Comparison of ENCODE assay signal across 8 cellular contexts in the genomic region with DNA sequence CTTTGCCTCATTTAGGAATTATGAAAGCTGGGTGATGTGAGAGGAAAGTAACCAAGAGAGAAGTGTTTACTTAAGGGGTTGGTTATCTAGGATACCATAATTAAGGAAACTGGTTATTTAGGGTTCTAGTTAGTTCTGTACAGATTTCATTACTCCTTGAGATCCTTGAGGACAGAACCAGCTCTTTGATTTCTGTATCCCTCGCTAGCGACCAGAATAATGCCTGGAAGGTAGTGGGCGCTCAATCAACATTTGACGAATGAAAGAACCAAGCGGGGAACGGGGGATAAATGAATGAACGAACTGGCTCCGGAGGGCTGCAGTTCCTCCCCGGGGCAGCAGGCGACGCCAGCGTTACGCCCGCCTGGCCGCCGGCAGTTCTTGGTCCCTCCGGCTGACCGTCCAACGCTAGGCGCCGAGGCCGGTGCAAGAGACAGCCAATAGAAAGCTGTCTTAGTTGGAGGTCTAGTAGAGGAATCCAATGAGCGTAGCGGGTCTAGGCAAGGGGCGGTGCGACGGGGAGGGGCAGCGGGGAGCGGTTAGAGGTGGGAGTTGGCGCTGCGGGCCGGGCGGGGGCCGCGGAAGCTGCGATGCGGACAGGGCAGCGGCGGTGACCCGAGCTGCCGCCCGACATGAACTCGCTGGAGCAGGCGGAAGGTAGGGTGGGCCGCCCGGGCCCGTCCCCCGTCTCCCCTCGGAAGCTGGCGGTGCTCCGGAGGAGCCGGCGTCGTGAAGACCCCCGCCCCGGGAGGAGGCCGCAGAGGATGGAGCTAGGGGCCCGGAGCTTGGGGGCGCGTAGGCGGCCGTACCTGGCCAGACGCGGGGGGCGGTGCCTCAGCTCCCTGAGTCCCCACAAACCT. TPM values are rescaled to one million over a fixed set of nuclear protein-coding genes. Genes with fewer than 3 reads are reported as not detected.
DNase-seq lines count a peak whose midpoint lies in the region; ATAC-seq lines count a peak whose summit lies in the region.

A gene with protein sequence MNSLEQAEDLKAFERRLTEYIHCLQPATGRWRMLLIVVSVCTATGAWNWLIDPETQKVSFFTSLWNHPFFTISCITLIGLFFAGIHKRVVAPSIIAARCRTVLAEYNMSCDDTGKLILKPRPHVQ (plus strand): TSS at position 542 of the 860 bp plus-strand sequence. CDS start 91 bp downstream, at position 633.

- CTCF ChIA-PET in activated CD4-positive, alpha-beta T cell treated with anti-CD3 and anti-CD28 coated beads, Interleukin-2, amount 10 ng/mL, durations not matched to agents 7 days and 5 days (lab: Charles Lee): interaction anchor here (0.5 to 2.4 kb wide), 73 partner anchors 8 to 786 kb away, joined by 3 to 25 read pairs (median 4); a partner anchor contains a TSS

- no peaks in the 10 kb centered on the region for H3K9me3 Mint-ChIP-seq in activated CD4-positive, alpha-beta T cell treated with anti-CD3 and anti-CD28 coated beads, Interleukin-2, amount 10 ng/mL, durations not matched to agents 7 days and 5 days

- ATAC-seq in GM19351 (IDR thresholded peaks at IDR 0.05; ENCODE audit: unreplicated experiment): peak; percentile 98
- ATAC-seq in HG03521 (IDR thresholded peaks at IDR 0.05; ENCODE audit: unreplicated experiment): peak; percentile 99
- peak; percentile 98 for ATAC-seq in left lobe of liver

- POLR2A ChIA-PET in activated CD4-positive, alpha-beta T cell treated with anti-CD3 and anti-CD28 coated beads, Interleukin-2, amount 10 ng/mL, durations not matched to agents 7 days and 5 days (lab: Charles Lee): interaction anchor here (0.9 to 1.2 kb wide), 2 partner anchors 131 to 186 kb away, joined by 4 read pairs; no protein-coding TSS in a partner anchor

- peak; percentile 98 for DNase-seq in CD1c-positive myeloid dendritic cell (ENCODE audit: extremely low spot score)
- peak; percentile 95 for DNase-seq in NCI-H69 (lab: John Stamatoyannopoulos, UW)
- DNase-seq in activated CD4-positive, alpha-beta T cell treated with anti-CD3 and anti-CD28 coated beads, Interleukin-2, amount 10 ng/mL, durations not matched to agents 7 days and 5 days: peak; percentile 93
- DNase-seq in dedifferentiated amniotic fluid mesenchymal stem cell (ENCODE audit: extremely low spot score): peak; percentile 97
- peak; percentile 96 for DNase-seq in left lobe of liver (ENCODE audit: low spot score)
- peak; percentile 86 for DNase-seq in stimulated activated CD4-positive, alpha-beta T cell treated with anti-CD3 and anti-CD28 coated beads, Interleukin-2, amount 100 ng/mL, for 4 hours (ENCODE audit: low read depth)

- peak within 1 kb of the TSS; percentile 94 for H3K4me3 Mint-ChIP-seq in activated CD4-positive, alpha-beta T cell treated with anti-CD3 and anti-CD28 coated beads, Interleukin-2, amount 10 ng/mL, durations not matched to agents 7 days and 5 days

- peak within 1 kb of the TSS; percentile 95 for H3K27ac Mint-ChIP-seq in activated CD4-positive, alpha-beta T cell treated with anti-CD3 and anti-CD28 coated beads, Interleukin-2, amount 10 ng/mL, durations not matched to agents 7 days and 5 days

- peaks cover 23% of the 10 kb centered on the region for H3K4me1 Mint-ChIP-seq in activated CD4-positive, alpha-beta T cell treated with anti-CD3 and anti-CD28 coated beads, Interleukin-2, amount 10 ng/mL, durations not matched to agents 7 days and 5 days

- H3K27me3 Mint-ChIP-seq in activated CD4-positive, alpha-beta T cell treated with anti-CD3 and anti-CD28 coated beads, Interleukin-2, amount 10 ng/mL, durations not matched to agents 7 days and 5 days: no peaks in the 10 kb centered on the region

- H3K36me3 Mint-ChIP-seq in activated CD4-positive, alpha-beta T cell treated with anti-CD3 and anti-CD28 coated beads, Interleukin-2, amount 10 ng/mL, durations not matched to agents 7 days and 5 days (ENCODE audit: low read depth): peaks cover 10% of the 10 kb centered on the region

RNA-seq across cellular contexts. Expression of the gene that starts here (rescaled TPM):
- total RNA-seq in activated CD4-positive, alpha-beta T cell treated with anti-CD3 and anti-CD28 coated beads, Interleukin-2, amount 10 ng/mL, durations not matched to agents 7 days and 5 days: 10 to 100 TPM; 22.7 to 29.1 TPM
- total RNA-seq in left lobe of liver: 6.4 TPM

Comparison
In these comparisons a context has a peak if more than half of its experiments do, and no peak if none do; other contexts are left out.
1. Peak in every context shown above with its lines: DNase-seq and ATAC-seq.